In the genomic region with DNA sequence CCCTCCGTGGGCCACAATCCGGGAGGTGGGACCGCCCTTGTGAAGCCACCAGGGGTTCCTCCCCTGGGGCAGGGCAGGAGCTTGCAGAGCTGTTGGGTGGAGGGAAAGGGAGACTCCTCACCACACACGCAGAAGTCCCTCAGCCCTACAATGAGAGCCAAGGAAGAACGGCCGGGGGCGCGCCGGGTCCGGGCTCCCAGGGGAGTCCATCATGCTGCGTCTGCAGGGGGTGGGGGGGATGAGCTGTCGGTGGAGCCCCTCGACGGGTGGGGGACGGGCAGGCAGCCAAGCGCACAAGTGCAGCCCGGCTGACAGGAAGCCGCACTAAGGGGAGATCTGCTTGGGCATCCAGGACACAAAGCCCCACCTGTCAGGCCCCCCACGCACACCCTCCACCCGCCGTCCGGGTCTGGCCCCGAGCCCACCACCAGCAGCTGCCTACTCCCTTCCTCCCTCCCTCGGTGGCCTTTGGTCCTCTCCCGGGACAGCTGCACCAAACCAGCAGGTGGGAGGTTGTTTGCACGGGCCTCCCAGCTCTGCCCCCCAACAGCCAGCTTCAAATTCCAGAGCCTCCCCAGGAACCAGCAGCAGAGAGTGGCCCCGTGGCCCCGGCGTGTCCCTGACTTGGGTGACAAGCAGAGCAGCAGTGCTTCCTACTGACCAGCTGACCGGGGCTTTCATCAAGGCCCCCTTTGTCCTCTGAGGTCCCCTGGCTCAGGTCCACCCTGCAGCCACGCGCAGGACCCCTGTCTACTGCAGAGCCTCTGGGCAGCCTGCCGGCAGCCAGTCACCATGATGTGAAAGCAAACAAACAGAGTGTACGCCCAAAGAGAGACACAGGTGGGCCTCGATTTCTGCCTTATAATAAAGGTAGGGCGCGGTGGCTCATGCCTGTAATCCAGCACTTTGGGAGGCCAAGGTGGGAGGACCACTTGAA, we compare ENCODE assay signal across 1 cellular context.
TF ChIP-seq lines count a peak whose summit lies in the region.

No MANE protein-coding gene starts in this region.

TF ChIP-seq in HepG2, 621 proteins besides CTCF, POLR2A, EP300 and RAD21 (continued from another document and continues in another):
- TF ChIP-seq ZNF407 (CRISPR knock-in tag; IDR thresholded peaks at IDR 0.05; ENCODE audit: not compliant biosample characterization), result no peak
- peak; percentile 23 for TF ChIP-seq AGO2 (optimal IDR thresholded peaks at IDR 0.05; ENCODE audit: low read depth, low read length)
- TF ChIP-seq ZNF768 (CRISPR knock-in tag; IDR thresholded peaks at IDR 0.05), result no peak
- 0 out of 2 replicates have a peak, but pooled peaks have one; percentile 15 for TF ChIP-seq SSRP1 (CRISPR knock-in tag; IDR thresholded peaks at IDR 0.05)
- no peak for TF ChIP-seq ZNF224 (CRISPR knock-in tag; IDR thresholded peaks at IDR 0.05)
- TF ChIP-seq ZBTB44 (CRISPR knock-in tag; IDR thresholded peaks at IDR 0.05), result no peak
- 0 out of 2 replicates have a peak, but pooled peaks have one; percentile 50 for TF ChIP-seq ZBTB25 (CRISPR knock-in tag; IDR thresholded peaks at IDR 0.05)
- TF ChIP-seq ARID2 (CRISPR knock-in tag; IDR thresholded peaks at IDR 0.05; ENCODE audit: borderline replicate concordance), result no peak
- peak; percentile 83; the same call in 1 of the 2 replicates for TF ChIP-seq ERF (CRISPR knock-in tag; IDR thresholded peaks at IDR 0.05)
- no peak for TF ChIP-seq THYN1 (CRISPR knock-in tag; IDR thresholded peaks at IDR 0.05; ENCODE audit: borderline replicate concordance, low read depth)
- TF ChIP-seq E2F1 (CRISPR knock-in tag; IDR thresholded peaks at IDR 0.05), result peak; percentile 68; the same call in 1 of the 2 replicates
- TF ChIP-seq, protein P1, sequence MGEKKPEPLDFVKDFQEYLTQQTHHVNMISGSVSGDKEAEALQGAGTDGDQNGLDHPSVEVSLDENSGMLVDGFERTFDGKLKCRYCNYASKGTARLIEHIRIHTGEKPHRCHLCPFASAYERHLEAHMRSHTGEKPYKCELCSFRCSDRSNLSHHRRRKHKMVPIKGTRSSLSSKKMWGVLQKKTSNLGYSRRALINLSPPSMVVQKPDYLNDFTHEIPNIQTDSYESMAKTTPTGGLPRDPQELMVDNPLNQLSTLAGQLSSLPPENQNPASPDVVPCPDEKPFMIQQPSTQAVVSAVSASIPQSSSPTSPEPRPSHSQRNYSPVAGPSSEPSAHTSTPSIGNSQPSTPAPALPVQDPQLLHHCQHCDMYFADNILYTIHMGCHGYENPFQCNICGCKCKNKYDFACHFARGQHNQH (CRISPR knock-in tag; IDR thresholded peaks at IDR 0.05), result peak; percentile 89
- TF ChIP-seq ZNF251 (CRISPR knock-in tag; IDR thresholded peaks at IDR 0.05), result no peak
- TF ChIP-seq ZNF513 (CRISPR knock-in tag; conservative IDR thresholded peaks at IDR 0.05), result no peak
- TF ChIP-seq, protein P2, sequence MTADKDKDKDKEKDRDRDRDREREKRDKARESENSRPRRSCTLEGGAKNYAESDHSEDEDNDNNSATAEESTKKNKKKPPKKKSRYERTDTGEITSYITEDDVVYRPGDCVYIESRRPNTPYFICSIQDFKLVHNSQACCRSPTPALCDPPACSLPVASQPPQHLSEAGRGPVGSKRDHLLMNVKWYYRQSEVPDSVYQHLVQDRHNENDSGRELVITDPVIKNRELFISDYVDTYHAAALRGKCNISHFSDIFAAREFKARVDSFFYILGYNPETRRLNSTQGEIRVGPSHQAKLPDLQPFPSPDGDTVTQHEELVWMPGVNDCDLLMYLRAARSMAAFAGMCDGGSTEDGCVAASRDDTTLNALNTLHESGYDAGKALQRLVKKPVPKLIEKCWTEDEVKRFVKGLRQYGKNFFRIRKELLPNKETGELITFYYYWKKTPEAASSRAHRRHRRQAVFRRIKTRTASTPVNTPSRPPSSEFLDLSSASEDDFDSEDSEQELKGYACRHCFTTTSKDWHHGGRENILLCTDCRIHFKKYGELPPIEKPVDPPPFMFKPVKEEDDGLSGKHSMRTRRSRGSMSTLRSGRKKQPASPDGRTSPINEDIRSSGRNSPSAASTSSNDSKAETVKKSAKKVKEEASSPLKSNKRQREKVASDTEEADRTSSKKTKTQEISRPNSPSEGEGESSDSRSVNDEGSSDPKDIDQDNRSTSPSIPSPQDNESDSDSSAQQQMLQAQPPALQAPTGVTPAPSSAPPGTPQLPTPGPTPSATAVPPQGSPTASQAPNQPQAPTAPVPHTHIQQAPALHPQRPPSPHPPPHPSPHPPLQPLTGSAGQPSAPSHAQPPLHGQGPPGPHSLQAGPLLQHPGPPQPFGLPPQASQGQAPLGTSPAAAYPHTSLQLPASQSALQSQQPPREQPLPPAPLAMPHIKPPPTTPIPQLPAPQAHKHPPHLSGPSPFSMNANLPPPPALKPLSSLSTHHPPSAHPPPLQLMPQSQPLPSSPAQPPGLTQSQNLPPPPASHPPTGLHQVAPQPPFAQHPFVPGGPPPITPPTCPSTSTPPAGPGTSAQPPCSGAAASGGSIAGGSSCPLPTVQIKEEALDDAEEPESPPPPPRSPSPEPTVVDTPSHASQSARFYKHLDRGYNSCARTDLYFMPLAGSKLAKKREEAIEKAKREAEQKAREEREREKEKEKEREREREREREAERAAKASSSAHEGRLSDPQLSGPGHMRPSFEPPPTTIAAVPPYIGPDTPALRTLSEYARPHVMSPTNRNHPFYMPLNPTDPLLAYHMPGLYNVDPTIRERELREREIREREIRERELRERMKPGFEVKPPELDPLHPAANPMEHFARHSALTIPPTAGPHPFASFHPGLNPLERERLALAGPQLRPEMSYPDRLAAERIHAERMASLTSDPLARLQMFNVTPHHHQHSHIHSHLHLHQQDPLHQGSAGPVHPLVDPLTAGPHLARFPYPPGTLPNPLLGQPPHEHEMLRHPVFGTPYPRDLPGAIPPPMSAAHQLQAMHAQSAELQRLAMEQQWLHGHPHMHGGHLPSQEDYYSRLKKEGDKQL (CRISPR knock-in tag; IDR thresholded peaks at IDR 0.05; ENCODE audit: low read depth), result peak; percentile 28; the same call in 1 of the 2 replicates
- no peak for TF ChIP-seq ZBTB49 (CRISPR knock-in tag; IDR thresholded peaks at IDR 0.05; ENCODE audit: borderline replicate concordance)
- 0 out of 2 replicates have a peak, but pooled peaks have one; percentile 34 for TF ChIP-seq DNMT3B (CRISPR knock-in tag; conservative IDR thresholded peaks at IDR 0.05)
- TF ChIP-seq, protein P3, sequence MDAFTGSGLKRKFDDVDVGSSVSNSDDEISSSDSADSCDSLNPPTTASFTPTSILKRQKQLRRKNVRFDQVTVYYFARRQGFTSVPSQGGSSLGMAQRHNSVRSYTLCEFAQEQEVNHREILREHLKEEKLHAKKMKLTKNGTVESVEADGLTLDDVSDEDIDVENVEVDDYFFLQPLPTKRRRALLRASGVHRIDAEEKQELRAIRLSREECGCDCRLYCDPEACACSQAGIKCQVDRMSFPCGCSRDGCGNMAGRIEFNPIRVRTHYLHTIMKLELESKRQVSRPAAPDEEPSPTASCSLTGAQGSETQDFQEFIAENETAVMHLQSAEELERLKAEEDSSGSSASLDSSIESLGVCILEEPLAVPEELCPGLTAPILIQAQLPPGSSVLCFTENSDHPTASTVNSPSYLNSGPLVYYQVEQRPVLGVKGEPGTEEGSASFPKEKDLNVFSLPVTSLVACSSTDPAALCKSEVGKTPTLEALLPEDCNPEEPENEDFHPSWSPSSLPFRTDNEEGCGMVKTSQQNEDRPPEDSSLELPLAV (CRISPR knock-in tag; conservative IDR thresholded peaks at IDR 0.05; ENCODE audit: low read depth), result no peak
